ENCODE assay signal across 20 cellular contexts in the genomic region with DNA sequence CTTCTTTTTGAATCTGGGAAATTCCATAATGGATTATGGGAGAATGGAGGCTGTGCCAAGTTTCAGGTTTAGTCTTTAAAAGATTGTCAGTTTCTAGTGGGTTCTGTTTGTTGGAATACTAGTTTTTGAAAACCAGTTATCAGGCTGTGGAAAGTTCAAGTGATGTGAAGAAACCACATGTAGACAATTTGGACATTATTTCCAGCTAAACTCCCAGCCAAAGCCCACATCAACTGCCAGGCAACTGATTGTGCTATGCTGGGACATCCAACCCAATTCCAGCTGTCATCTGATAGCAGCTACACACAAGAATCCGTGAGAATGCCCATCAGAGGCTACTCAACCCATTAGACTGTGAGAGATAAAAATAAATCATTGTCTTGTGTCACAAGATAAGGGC.
A peak's percentile ranks its signal among the peaks of the same experiment; 100 is the strongest.
DNase-seq lines count a peak whose midpoint lies in the region; ATAC-seq and TF ChIP-seq lines count a peak whose summit lies in the region.
"Had no signal": no experiment of that assay in that cellular context is flagged by ENCODE, and none has a peak within 500 bp of the region (broad histone marks: within the 10 kb centered on the region; RNA-seq: fewer than 3 reads in every experiment).

No MANE protein-coding gene starts in this region.

- no peak for TF ChIP-seq CTCF in breast epithelium (IDR thresholded peaks at IDR 0.05)
- no peak for TF ChIP-seq CTCF in MCF 10A (IDR thresholded peaks at IDR 0.05; ENCODE audit: unreplicated experiment)

- intact Hi-C loops in breast epithelium (cut with DNase I; ENCODE audit: low total_unique reads) (no loop called here), MCF 10A (cut with micrococcal nuclease) (no loop called here)

- no peak for ATAC-seq in GM18873 (IDR thresholded peaks at IDR 0.05; ENCODE audit: low FRiP score, unreplicated experiment)
- ATAC-seq: GM23338, HCT116 had no signal

- BruUV-seq in MCF 10A (replicated peaks; lab: Mats Ljungman, UMichigan), result no TSS peak

- no peaks in the 10 kb centered on the region for H3K27me3 Mint-ChIP-seq in MCF 10A (ENCODE audit: insufficient read depth, unreplicated experiment)
- H3K27me3 Mint-ChIP-seq: CD8-positive, alpha-beta memory T cell had no signal

- peaks cover 8 to 12% of the 10 kb centered on the region in 2 donors for H3K9me3 ChIP-seq in breast epithelium

- H3K27ac ChIP-seq in breast epithelium, result peak overlapping the region; percentile 8 to 57
- H3K27ac ChIP-seq: BLaER1 treated with 17β-estradiol and CSF1 and Interleukin-3, amounts not matched to agents 10 nM and 100 nM; RWPE1 had no signal

- no peaks in the 10 kb centered on the region for H3K36me3 ChIP-seq in breast epithelium
- H3K36me3 ChIP-seq: BLaER1 treated with 17β-estradiol and CSF1 and Interleukin-3, amounts not matched to agents 10 nM and 100 nM had no signal

- TF ChIP-seq POLR2A in breast epithelium (IDR thresholded peaks at IDR 0.05), result no peak

- H3K9me3 Mint-ChIP-seq in MCF 10A (ENCODE audit: unreplicated experiment), result peaks cover 12% of the 10 kb centered on the region

- H3K27ac Mint-ChIP-seq in MCF 10A (ENCODE audit: low read depth, unreplicated experiment), result no peak overlapping the region
- H3K27ac Mint-ChIP-seq: CD8-positive, alpha-beta memory T cell; GM23338 had no signal

- POLR2A ChIA-PET in MCF 10A (lab: Yijun Ruan, JAX), result no interaction called here

- CTCF ChIA-PET in MCF 10A (lab: Yijun Ruan, JAX), result interaction anchor here (0.6 kb wide), 1 partner anchor 266 kb away, joined by 3 read pairs; no protein-coding TSS in a partner anchor

- peaks cover 5% of the 10 kb centered on the region for H3K4me1 Mint-ChIP-seq in MCF 10A (ENCODE audit: insufficient read depth, unreplicated experiment)
- H3K4me1 Mint-ChIP-seq: CD8-positive, alpha-beta memory T cell had no signal

- H3K4me1 ChIP-seq in breast epithelium, result no peaks in the 10 kb centered on the region
- H3K4me1 ChIP-seq: BLaER1 treated with 17β-estradiol and CSF1 and Interleukin-3, amounts not matched to agents 10 nM and 100 nM had no signal

- no peaks in the 10 kb centered on the region for H3K36me3 Mint-ChIP-seq in MCF 10A (ENCODE audit: insufficient read depth, unreplicated experiment)

- H3K4me3 ChIP-seq in breast epithelium, result no peak overlapping the region
- H3K4me3 ChIP-seq: BLaER1 treated with 17β-estradiol and CSF1 and Interleukin-3, amounts not matched to agents 10 nM and 100 nM; GM23338; MG63 had no signal

- H3K27me3 ChIP-seq in breast epithelium, result no peaks in the 10 kb centered on the region
- H3K27me3 ChIP-seq: BLaER1 treated with 17β-estradiol and CSF1 and Interleukin-3, amounts not matched to agents 10 nM and 100 nM; MG63 had no signal

- H3K4me3 Mint-ChIP-seq in MCF 10A (ENCODE audit: unreplicated experiment), result no peak overlapping the region
- H3K4me3 Mint-ChIP-seq: CD8-positive, alpha-beta memory T cell; GM23338 had no signal

- no peak for DNase-seq in breast epithelium (ENCODE audit: low spot score in 2 of 2)
- DNase-seq in MCF 10A (ENCODE audit: unreplicated experiment), result no peak
- peak; percentile 47 for DNase-seq in astrocyte of the hippocampus (ENCODE audit: low read depth, low spot score)
- peak; percentile 68 for DNase-seq in foreskin melanocyte
- DNase-seq in dedifferentiated amniotic fluid mesenchymal stem cell (ENCODE audit: extremely low spot score), result no peak
- no peak for DNase-seq in NCI-H1930 (lab: John Stamatoyannopoulos, UW)
- DNase-seq in iPS-NIHi11 (ENCODE audit: low spot score), result no peak
- DNase-seq: CD8-positive, alpha-beta memory T cell; DND-41; GF-D8; KG1; MG63; NCI-H1092 treated with DMSO at 0.1 percent for 48 hours; NCI-H748 treated with DMSO at 0.1 percent for 48 hours; OCI-M1 had no signal

Comparison
In these comparisons a context has a peak if more than half of its experiments do, and no peak if none do; other contexts are left out.
1. DNase-seq: peak in astrocyte of the hippocampus (single experiment) and foreskin melanocyte (single experiment); none in breast epithelium (0 of 2), MCF 10A (single experiment), dedifferentiated amniotic fluid mesenchymal stem cell (single experiment), NCI-H1930 (0 of 2) and iPS-NIHi11 (single experiment).